ENCODE assay signal across 1 cellular context in the genomic region with DNA sequence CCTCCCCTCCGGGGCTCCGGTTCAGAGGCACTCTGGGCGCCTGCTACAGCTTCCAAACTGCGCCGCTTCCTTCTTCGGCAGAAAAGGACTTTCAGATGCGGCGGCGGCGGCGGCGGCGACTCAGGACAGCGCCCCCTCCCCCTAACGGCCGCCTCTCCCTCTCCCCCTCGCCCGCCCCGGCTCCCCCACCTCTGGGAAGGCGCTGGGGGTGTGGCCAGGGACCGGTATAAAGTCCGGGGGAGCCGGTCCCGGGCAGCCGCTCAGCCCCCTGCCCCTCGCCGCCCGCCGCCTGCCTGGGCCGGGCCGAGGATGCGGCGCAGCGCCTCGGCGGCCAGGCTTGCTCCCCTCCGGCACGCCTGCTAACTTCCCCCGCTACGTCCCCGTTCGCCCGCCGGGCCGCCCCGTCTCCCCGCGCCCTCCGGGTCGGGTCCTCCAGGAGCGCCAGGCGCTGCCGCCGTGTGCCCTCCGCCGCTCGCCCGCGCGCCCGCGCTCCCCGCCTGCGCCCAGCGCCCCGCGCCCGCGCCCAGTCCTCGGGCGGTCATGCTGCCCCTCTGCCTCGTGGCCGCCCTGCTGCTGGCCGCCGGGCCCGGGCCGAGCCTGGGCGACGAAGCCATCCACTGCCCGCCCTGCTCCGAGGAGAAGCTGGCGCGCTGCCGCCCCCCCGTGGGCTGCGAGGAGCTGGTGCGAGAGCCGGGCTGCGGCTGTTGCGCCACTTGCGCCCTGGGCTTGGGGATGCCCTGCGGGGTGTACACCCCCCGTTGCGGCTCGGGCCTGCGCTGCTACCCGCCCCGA.
TF ChIP-seq lines count a peak whose summit lies in the region.

A gene (plus strand): TSS at position 255 of the 792 bp plus-strand sequence. CDS start 286 bp downstream, at position 541.

TF ChIP-seq in K562, 482 proteins besides CTCF, POLR2A, EP300 and RAD21 (continued from another document and continues in another):
- TF ChIP-seq, protein P1, sequence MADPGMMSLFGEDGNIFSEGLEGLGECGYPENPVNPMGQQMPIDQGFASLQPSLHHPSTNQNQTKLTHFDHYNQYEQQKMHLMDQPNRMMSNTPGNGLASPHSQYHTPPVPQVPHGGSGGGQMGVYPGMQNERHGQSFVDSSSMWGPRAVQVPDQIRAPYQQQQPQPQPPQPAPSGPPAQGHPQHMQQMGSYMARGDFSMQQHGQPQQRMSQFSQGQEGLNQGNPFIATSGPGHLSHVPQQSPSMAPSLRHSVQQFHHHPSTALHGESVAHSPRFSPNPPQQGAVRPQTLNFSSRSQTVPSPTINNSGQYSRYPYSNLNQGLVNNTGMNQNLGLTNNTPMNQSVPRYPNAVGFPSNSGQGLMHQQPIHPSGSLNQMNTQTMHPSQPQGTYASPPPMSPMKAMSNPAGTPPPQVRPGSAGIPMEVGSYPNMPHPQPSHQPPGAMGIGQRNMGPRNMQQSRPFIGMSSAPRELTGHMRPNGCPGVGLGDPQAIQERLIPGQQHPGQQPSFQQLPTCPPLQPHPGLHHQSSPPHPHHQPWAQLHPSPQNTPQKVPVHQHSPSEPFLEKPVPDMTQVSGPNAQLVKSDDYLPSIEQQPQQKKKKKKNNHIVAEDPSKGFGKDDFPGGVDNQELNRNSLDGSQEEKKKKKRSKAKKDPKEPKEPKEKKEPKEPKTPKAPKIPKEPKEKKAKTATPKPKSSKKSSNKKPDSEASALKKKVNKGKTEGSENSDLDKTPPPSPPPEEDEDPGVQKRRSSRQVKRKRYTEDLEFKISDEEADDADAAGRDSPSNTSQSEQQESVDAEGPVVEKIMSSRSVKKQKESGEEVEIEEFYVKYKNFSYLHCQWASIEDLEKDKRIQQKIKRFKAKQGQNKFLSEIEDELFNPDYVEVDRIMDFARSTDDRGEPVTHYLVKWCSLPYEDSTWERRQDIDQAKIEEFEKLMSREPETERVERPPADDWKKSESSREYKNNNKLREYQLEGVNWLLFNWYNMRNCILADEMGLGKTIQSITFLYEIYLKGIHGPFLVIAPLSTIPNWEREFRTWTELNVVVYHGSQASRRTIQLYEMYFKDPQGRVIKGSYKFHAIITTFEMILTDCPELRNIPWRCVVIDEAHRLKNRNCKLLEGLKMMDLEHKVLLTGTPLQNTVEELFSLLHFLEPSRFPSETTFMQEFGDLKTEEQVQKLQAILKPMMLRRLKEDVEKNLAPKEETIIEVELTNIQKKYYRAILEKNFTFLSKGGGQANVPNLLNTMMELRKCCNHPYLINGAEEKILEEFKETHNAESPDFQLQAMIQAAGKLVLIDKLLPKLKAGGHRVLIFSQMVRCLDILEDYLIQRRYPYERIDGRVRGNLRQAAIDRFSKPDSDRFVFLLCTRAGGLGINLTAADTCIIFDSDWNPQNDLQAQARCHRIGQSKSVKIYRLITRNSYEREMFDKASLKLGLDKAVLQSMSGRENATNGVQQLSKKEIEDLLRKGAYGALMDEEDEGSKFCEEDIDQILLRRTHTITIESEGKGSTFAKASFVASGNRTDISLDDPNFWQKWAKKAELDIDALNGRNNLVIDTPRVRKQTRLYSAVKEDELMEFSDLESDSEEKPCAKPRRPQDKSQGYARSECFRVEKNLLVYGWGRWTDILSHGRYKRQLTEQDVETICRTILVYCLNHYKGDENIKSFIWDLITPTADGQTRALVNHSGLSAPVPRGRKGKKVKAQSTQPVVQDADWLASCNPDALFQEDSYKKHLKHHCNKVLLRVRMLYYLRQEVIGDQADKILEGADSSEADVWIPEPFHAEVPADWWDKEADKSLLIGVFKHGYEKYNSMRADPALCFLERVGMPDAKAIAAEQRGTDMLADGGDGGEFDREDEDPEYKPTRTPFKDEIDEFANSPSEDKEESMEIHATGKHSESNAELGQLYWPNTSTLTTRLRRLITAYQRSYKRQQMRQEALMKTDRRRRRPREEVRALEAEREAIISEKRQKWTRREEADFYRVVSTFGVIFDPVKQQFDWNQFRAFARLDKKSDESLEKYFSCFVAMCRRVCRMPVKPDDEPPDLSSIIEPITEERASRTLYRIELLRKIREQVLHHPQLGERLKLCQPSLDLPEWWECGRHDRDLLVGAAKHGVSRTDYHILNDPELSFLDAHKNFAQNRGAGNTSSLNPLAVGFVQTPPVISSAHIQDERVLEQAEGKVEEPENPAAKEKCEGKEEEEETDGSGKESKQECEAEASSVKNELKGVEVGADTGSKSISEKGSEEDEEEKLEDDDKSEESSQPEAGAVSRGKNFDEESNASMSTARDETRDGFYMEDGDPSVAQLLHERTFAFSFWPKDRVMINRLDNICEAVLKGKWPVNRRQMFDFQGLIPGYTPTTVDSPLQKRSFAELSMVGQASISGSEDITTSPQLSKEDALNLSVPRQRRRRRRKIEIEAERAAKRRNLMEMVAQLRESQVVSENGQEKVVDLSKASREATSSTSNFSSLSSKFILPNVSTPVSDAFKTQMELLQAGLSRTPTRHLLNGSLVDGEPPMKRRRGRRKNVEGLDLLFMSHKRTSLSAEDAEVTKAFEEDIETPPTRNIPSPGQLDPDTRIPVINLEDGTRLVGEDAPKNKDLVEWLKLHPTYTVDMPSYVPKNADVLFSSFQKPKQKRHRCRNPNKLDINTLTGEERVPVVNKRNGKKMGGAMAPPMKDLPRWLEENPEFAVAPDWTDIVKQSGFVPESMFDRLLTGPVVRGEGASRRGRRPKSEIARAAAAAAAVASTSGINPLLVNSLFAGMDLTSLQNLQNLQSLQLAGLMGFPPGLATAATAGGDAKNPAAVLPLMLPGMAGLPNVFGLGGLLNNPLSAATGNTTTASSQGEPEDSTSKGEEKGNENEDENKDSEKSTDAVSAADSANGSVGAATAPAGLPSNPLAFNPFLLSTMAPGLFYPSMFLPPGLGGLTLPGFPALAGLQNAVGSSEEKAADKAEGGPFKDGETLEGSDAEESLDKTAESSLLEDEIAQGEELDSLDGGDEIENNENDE (IDR thresholded peaks at IDR 0.05; ENCODE audit: low read depth, low read length), result no peak
- TF ChIP-seq, protein P2, sequence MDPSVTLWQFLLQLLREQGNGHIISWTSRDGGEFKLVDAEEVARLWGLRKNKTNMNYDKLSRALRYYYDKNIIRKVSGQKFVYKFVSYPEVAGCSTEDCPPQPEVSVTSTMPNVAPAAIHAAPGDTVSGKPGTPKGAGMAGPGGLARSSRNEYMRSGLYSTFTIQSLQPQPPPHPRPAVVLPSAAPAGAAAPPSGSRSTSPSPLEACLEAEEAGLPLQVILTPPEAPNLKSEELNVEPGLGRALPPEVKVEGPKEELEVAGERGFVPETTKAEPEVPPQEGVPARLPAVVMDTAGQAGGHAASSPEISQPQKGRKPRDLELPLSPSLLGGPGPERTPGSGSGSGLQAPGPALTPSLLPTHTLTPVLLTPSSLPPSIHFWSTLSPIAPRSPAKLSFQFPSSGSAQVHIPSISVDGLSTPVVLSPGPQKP (CRISPR knock-in tag; IDR thresholded peaks at IDR 0.05), result no peak
- TF ChIP-seq ZNF589 (CRISPR knock-in tag; IDR thresholded peaks at IDR 0.05; ENCODE audit: low read depth) (no peak; the same call in 1 of the 2 replicates), POLR2AphosphoS2 (IDR thresholded peaks at IDR 0.05; ENCODE audit: low read length) (no peak), BRCA1 (IDR thresholded peaks at IDR 0.05) (no peak), BRCA1 (CRISPR knock-in tag; IDR thresholded peaks at IDR 0.05) (no peak), GTF2E2 (tag; IDR thresholded peaks at IDR 0.05) (no peak), NONO (IDR thresholded peaks at IDR 0.05; ENCODE audit: low read depth in 2 of 2, low read length in 1 of 2) (peak; percentile 82 to 88), JUN (IDR thresholded peaks at IDR 0.05; ENCODE audit: borderline replicate concordance, low read depth, low read length) (no peak), JUN (CRISPR knock-in tag; IDR thresholded peaks at IDR 0.05; ENCODE audit: borderline replicate concordance) (no peak), SIN3A (IDR thresholded peaks at IDR 0.05; ENCODE audit: borderline replicate concordance in 2 of 2, control insufficient read depth in 1 of 2, low read depth in 2 of 2, low read length in 2 of 2) (peak in 1 of 2 experiments; percentile 57; a peak in 1 of 4 replicates), TRIM28 (IDR thresholded peaks at IDR 0.05) (no peak), FOXK2 (conservative IDR thresholded peaks at IDR 0.05 in 1 of 2, IDR thresholded peaks at IDR 0.05 in 1 of 2; ENCODE audit: low read depth in 2 of 2) (no peak), SLC30A9 (CRISPR knock-in tag; IDR thresholded peaks at IDR 0.05) (no peak), SNRNP70 (optimal IDR thresholded peaks at IDR 0.05; ENCODE audit: low read depth, low read length) (no peak), ZNF699 (CRISPR knock-in tag; IDR thresholded peaks at IDR 0.05; ENCODE audit: insufficient replicate concordance) (no peak), TAF7 (tag; IDR thresholded peaks at IDR 0.05) (no peak), NCOA2 (IDR thresholded peaks at IDR 0.05; ENCODE audit: partially characterized antibody in 2 of 2) (no peak), MTA2 (IDR thresholded peaks at IDR 0.05; ENCODE audit: low read depth) (no peak), ZNF140 (CRISPR knock-in tag; IDR thresholded peaks at IDR 0.05) (no peak), ELF1 (tag; IDR thresholded peaks at IDR 0.05) (no peak), ZNF707 (CRISPR knock-in tag; conservative IDR thresholded peaks at IDR 0.05) (no peak), LCOR (CRISPR knock-in tag; IDR thresholded peaks at IDR 0.05) (no peak)
- TF ChIP-seq, protein P3, sequence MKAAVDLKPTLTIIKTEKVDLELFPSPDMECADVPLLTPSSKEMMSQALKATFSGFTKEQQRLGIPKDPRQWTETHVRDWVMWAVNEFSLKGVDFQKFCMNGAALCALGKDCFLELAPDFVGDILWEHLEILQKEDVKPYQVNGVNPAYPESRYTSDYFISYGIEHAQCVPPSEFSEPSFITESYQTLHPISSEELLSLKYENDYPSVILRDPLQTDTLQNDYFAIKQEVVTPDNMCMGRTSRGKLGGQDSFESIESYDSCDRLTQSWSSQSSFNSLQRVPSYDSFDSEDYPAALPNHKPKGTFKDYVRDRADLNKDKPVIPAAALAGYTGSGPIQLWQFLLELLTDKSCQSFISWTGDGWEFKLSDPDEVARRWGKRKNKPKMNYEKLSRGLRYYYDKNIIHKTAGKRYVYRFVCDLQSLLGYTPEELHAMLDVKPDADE (conservative IDR thresholded peaks at IDR 0.05; ENCODE audit: control insufficient read depth, low read depth, low read length), result 0 out of 2 replicates have a peak, but pooled peaks have one; percentile 26
- TF ChIP-seq, protein P4, sequence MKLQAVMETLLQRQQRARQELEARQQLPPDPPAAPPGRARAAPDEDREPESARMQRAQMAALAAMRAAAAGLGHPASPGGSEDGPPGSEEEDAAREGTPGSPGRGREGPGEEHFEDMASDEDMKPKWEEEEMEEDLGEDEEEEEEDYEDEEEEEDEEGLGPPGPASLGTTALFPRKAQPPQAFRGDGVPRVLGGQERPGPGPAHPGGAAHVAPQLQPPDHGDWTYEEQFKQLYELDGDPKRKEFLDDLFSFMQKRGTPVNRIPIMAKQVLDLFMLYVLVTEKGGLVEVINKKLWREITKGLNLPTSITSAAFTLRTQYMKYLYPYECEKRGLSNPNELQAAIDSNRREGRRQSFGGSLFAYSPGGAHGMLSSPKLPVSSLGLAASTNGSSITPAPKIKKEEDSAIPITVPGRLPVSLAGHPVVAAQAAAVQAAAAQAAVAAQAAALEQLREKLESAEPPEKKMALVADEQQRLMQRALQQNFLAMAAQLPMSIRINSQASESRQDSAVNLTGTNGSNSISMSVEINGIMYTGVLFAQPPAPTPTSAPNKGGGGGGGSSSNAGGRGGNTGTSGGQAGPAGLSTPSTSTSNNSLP (IDR thresholded peaks at IDR 0.05; ENCODE audit: borderline replicate concordance, low read depth, low read length), result no peak
- TF ChIP-seq, protein P5, sequence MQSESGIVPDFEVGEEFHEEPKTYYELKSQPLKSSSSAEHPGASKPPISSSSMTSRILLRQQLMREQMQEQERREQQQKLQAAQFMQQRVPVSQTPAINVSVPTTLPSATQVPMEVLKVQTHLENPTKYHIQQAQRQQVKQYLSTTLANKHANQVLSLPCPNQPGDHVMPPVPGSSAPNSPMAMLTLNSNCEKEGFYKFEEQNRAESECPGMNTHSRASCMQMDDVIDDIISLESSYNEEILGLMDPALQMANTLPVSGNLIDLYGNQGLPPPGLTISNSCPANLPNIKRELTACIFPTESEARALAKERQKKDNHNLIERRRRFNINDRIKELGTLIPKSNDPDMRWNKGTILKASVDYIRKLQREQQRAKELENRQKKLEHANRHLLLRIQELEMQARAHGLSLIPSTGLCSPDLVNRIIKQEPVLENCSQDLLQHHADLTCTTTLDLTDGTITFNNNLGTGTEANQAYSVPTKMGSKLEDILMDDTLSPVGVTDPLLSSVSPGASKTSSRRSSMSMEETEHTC (IDR thresholded peaks at IDR 0.05), result no peak
- TF ChIP-seq, protein P6, sequence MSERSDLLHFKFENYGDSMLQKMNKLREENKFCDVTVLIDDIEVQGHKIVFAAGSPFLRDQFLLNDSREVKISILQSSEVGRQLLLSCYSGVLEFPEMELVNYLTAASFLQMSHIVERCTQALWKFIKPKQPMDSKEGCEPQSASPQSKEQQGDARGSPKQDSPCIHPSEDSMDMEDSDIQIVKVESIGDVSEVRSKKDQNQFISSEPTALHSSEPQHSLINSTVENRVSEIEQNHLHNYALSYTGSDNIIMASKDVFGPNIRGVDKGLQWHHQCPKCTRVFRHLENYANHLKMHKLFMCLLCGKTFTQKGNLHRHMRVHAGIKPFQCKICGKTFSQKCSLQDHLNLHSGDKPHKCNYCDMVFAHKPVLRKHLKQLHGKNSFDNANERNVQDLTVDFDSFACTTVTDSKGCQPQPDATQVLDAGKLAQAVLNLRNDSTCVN (CRISPR knock-in tag; IDR thresholded peaks at IDR 0.05), result no peak
- TF ChIP-seq, protein P7, sequence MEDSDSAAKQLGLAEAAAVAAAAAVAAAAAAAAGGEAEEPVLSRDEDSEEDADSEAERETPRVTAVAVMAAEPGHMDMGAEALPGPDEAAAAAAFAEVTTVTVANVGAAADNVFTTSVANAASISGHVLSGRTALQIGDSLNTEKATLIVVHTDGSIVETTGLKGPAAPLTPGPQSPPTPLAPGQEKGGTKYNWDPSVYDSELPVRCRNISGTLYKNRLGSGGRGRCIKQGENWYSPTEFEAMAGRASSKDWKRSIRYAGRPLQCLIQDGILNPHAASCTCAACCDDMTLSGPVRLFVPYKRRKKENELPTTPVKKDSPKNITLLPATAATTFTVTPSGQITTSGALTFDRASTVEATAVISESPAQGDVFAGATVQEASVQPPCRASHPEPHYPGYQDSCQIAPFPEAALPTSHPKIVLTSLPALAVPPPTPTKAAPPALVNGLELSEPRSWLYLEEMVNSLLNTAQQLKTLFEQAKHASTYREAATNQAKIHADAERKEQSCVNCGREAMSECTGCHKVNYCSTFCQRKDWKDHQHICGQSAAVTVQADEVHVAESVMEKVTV (CRISPR knock-in tag; IDR thresholded peaks at IDR 0.05), result no peak
- TF ChIP-seq, protein P8, sequence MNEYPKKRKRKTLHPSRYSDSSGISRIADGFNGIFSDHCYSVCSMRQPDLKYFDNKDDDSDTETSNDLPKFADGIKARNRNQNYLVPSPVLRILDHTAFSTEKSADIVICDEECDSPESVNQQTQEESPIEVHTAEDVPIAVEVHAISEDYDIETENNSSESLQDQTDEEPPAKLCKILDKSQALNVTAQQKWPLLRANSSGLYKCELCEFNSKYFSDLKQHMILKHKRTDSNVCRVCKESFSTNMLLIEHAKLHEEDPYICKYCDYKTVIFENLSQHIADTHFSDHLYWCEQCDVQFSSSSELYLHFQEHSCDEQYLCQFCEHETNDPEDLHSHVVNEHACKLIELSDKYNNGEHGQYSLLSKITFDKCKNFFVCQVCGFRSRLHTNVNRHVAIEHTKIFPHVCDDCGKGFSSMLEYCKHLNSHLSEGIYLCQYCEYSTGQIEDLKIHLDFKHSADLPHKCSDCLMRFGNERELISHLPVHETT (CRISPR knock-in tag; conservative IDR thresholded peaks at IDR 0.05 in 1 of 2, IDR thresholded peaks at IDR 0.05 in 1 of 2), result no peak
